15 cellular contexts compared by ENCODE assay signal in the genomic region with DNA sequence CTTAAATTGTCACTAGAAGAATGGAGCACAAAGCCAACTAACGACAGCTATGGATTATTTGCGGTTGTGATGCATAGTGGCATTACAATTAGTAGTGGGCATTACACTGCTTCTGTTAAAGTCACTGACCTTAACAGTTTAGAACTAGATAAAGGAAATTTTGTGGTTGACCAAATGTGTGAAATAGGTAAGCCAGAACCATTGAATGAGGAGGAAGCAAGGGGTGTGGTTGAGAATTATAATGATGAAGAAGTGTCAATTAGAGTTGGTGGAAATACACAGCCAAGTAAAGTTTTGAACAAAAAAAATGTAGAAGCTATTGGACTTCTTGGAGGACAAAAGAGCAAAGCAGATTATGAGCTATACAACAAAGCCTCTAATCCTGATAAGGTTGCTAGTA. TPM values are rescaled to one million over a fixed set of nuclear protein-coding genes. Genes with fewer than 3 reads are reported as not detected.
DNase-seq lines count a peak whose midpoint lies in the region; ATAC-seq, FAIRE-seq and TF ChIP-seq lines count a peak whose summit lies in the region.
"Had no signal": no experiment of that assay in that cellular context is flagged by ENCODE, and none has a peak within 500 bp of the region (broad histone marks: within the 10 kb centered on the region; RNA-seq: fewer than 3 reads in every experiment).

No MANE protein-coding gene starts in this region.

- H3K36me3 ChIP-seq in GM12878 (ENCODE audit: control insufficient read depth in 2 of 2, insufficient read depth in 2 of 2, low read length in 1 of 2): peaks cover 4 to 20% of the 10 kb centered on the region in 2 experiments; a peak in 3 of 4 replicates
- peaks cover 26 to 100% (median 71%) of the 10 kb centered on the region in 4 donors for H3K36me3 ChIP-seq in esophagus muscularis mucosa

- H2AFZ ChIP-seq in GM12878 (ENCODE audit: control insufficient read depth, low read depth, low read length): no peak overlapping the region

- DNase-seq in activated naive CD8-positive, alpha-beta T cell treated with anti-CD3 and anti-CD28 coated beads, Interleukin-2, amount 10 ng/mL, durations not matched to agents 7 days and 5 days: no peak
- no peak for DNase-seq in activated naive CD8-positive, alpha-beta T cell treated with anti-CD3 and anti-CD28 coated beads for 36 hours
- DNase-seq in H54 (ENCODE audit: insufficient read length, low spot score): no peak
- DNase-seq in GM12878 (ENCODE audit: low read depth, low spot score): no peak
- DNase-seq in nephron progenitor cell: no peak
- no peak for DNase-seq in SHP77 (lab: John Stamatoyannopoulos, UW)
- DNase-seq in NCI-H1048 (lab: John Stamatoyannopoulos, UW): no peak
- no peak for DNase-seq in esophagus muscularis mucosa (ENCODE audit: extremely low spot score)
- DNase-seq: AML-193, GF-D8, NCI-H1417 treated with DMSO at 0.1 percent for 48 hours, NCI-H2029, NCI-H510A had no signal

- ATAC-seq in activated naive CD8-positive, alpha-beta T cell treated with anti-CD3 and anti-CD28 coated beads, Interleukin-2, amount 10 ng/mL, durations not matched to agents 7 days and 5 days (ENCODE audit: low read depth): no peak
- ATAC-seq in GM12878: peak; percentile 72

- TF ChIP-seq EP300 in GM12878 (IDR thresholded peaks at IDR 0.05; ENCODE audit: borderline replicate concordance in 1 of 2, control insufficient read depth in 1 of 2, low read depth in 2 of 2, low read length in 2 of 2) (no peak; a peak in 1 of 4 replicates), esophagus muscularis mucosa (IDR thresholded peaks at IDR 0.05) (no peak)

- peak overlapping the region; percentile 39 for H3K27ac Mint-ChIP-seq in activated naive CD8-positive, alpha-beta T cell treated with anti-CD3 and anti-CD28 coated beads, Interleukin-2, amount 10 ng/mL, durations not matched to agents 7 days and 5 days
- H3K27ac Mint-ChIP-seq in activated naive CD8-positive, alpha-beta T cell treated with anti-CD3 and anti-CD28 coated beads for 36 hours: no peak overlapping the region
- peak overlapping the region; percentile 14 for H3K27ac Mint-ChIP-seq in nephron progenitor cell

- H3K27me3 ChIP-seq in GM12878 (replicated peaks in 1 of 2; ENCODE audit: control insufficient read depth in 2 of 2, insufficient read depth in 2 of 2, low read length in 1 of 2): no peaks in the 10 kb centered on the region
- H3K27me3 ChIP-seq in esophagus muscularis mucosa: no peaks in the 10 kb centered on the region

- peak overlapping the region; percentile 15 for H3K4me3 Mint-ChIP-seq in activated naive CD8-positive, alpha-beta T cell treated with anti-CD3 and anti-CD28 coated beads, Interleukin-2, amount 10 ng/mL, durations not matched to agents 7 days and 5 days
- H3K4me3 Mint-ChIP-seq in activated naive CD8-positive, alpha-beta T cell treated with anti-CD3 and anti-CD28 coated beads for 36 hours: no peak overlapping the region
- no peak overlapping the region for H3K4me3 Mint-ChIP-seq in nephron progenitor cell

- TF ChIP-seq RAD21 in GM12878 (IDR thresholded peaks at IDR 0.05; ENCODE audit: insufficient read depth, low read depth, low read length): no peak

- no peak overlapping the region for H3K9ac ChIP-seq in GM12878 (ENCODE audit: control insufficient read depth, insufficient read depth, low read length)
- H3K9ac ChIP-seq: KMS-11 had no signal

- POLR2A ChIA-PET in activated naive CD8-positive, alpha-beta T cell treated with anti-CD3 and anti-CD28 coated beads, Interleukin-2, amount 10 ng/mL, durations not matched to agents 7 days and 5 days (lab: Charles Lee): interaction anchor here (0.8 kb wide), 2 partner anchors 10 to 14 kb away, joined by 4 to 5 read pairs; no protein-coding TSS in a partner anchor
- POLR2A ChIA-PET in GM12878 (lab: Charles Lee): interaction anchor here (1.1 to 2.1 kb wide), 2 partner anchors 10 to 14 kb away, joined by 4 to 7 read pairs; a partner anchor contains a TSS

- H3K9me3 ChIP-seq in GM12878 (replicated peaks; ENCODE audit: control insufficient read depth, insufficient read depth, low read length) (no peaks in the 10 kb centered on the region; the same call in 2 of the 3 replicates), esophagus muscularis mucosa (no peaks in the 10 kb centered on the region)

- H3K36me3 Mint-ChIP-seq in activated naive CD8-positive, alpha-beta T cell treated with anti-CD3 and anti-CD28 coated beads, Interleukin-2, amount 10 ng/mL, durations not matched to agents 7 days and 5 days: peaks cover 32% of the 10 kb centered on the region
- H3K36me3 Mint-ChIP-seq in activated naive CD8-positive, alpha-beta T cell treated with anti-CD3 and anti-CD28 coated beads for 36 hours: peaks cover 39% of the 10 kb centered on the region
- peaks cover 87% of the 10 kb centered on the region for H3K36me3 Mint-ChIP-seq in nephron progenitor cell (ENCODE audit: low read depth)

- TF ChIP-seq CTCF in GM12878 (IDR thresholded peaks at IDR 0.05 in 2 of 3, conservative IDR thresholded peaks at IDR 0.05 in 1 of 3; ENCODE audit: control insufficient read depth in 2 of 3, extremely low read depth in 1 of 3, insufficient read depth in 1 of 3, low read depth in 3 of 3, low read length in 3 of 3) (no peak), nephron progenitor cell (IDR thresholded peaks at IDR 0.05) (no peak), esophagus muscularis mucosa (IDR thresholded peaks at IDR 0.05) (no peak)

- peak; percentile 15 for FAIRE-seq in H54 (lab: Jason Lieb, UNC)
- no peak for FAIRE-seq in GM12878 (lab: Jason Lieb, UNC)
- FAIRE-seq: H1 had no signal

- no TSS peak for BruUV-seq in GM12878 (replicated peaks; lab: Mats Ljungman, UMichigan)

- H3K4me3 ChIP-seq in GM12878: no peak overlapping the region
- H3K4me3 ChIP-seq in esophagus muscularis mucosa: no peak overlapping the region

- no peaks in the 10 kb centered on the region for H3K27me3 Mint-ChIP-seq in activated naive CD8-positive, alpha-beta T cell treated with anti-CD3 and anti-CD28 coated beads, Interleukin-2, amount 10 ng/mL, durations not matched to agents 7 days and 5 days
- no peaks in the 10 kb centered on the region for H3K27me3 Mint-ChIP-seq in activated naive CD8-positive, alpha-beta T cell treated with anti-CD3 and anti-CD28 coated beads for 36 hours
- no peaks in the 10 kb centered on the region for H3K27me3 Mint-ChIP-seq in nephron progenitor cell (ENCODE audit: low read depth, poor library complexity)

- H3K4me1 Mint-ChIP-seq in activated naive CD8-positive, alpha-beta T cell treated with anti-CD3 and anti-CD28 coated beads, Interleukin-2, amount 10 ng/mL, durations not matched to agents 7 days and 5 days: peaks cover 24% of the 10 kb centered on the region
- peaks cover 14% of the 10 kb centered on the region for H3K4me1 Mint-ChIP-seq in activated naive CD8-positive, alpha-beta T cell treated with anti-CD3 and anti-CD28 coated beads for 36 hours
- H3K4me1 Mint-ChIP-seq in nephron progenitor cell: no peaks in the 10 kb centered on the region

- CTCF ChIA-PET in GM12878 (lab: Yijun Ruan, JAX): interaction anchor here (0.7 to 1.4 kb wide), 4 partner anchors 9 to 275 kb away, joined by 3 to 6 read pairs (median 3); no protein-coding TSS in a partner anchor

- H3K27ac ChIP-seq in GM12878 (ENCODE audit: control insufficient read depth, insufficient read depth) (no peak overlapping the region), esophagus muscularis mucosa (replicated peaks in 1 of 4) (no peak overlapping the region)
- H3K27ac ChIP-seq: KMS-11 had no signal

- H3K9me3 Mint-ChIP-seq in activated naive CD8-positive, alpha-beta T cell treated with anti-CD3 and anti-CD28 coated beads, Interleukin-2, amount 10 ng/mL, durations not matched to agents 7 days and 5 days: no peaks in the 10 kb centered on the region
- H3K9me3 Mint-ChIP-seq in activated naive CD8-positive, alpha-beta T cell treated with anti-CD3 and anti-CD28 coated beads for 36 hours: no peaks in the 10 kb centered on the region
- H3K9me3 Mint-ChIP-seq in nephron progenitor cell: no peaks in the 10 kb centered on the region

- SMC1A ChIA-PET in GM12878 (lab: Charles Lee; ENCODE audit: uncharacterized antibody, unreplicated experiment): interaction anchor here (0.6 to 3.5 kb wide), 9 partner anchors 8 to 925 kb away, joined by 3 to 20 read pairs (median 3); no protein-coding TSS in a partner anchor

- no peaks in the 10 kb centered on the region for H4K20me1 ChIP-seq in GM12878 (ENCODE audit: control insufficient read depth, insufficient read depth)

- peaks cover 6% of the 10 kb centered on the region for H3K79me2 ChIP-seq in GM12878 (ENCODE audit: control insufficient read depth, insufficient read depth, low read length)

- intact Hi-C loops in GM12878 (cut with micrococcal nuclease; ENCODE audit: unreplicated experiment): loop anchor here (5.0 kb wide), 1 partner anchor 297 kb away; no protein-coding TSS in a partner anchor
- intact Hi-C loops in esophagus muscularis mucosa (cut with DNase I): no loop called here

- 100% methylated on average over 2 of the region's 2 CpGs for WGBS in GM12878 (ENCODE audit: insufficient coverage, insufficient replicate concordance, low lambda C conversion rate, missing lambda C conversion rate)
- WGBS in esophagus muscularis mucosa: 93% methylated on average over 2 of the region's 2 CpGs

- H3K4me1 ChIP-seq in GM12878 (ENCODE audit: control insufficient read depth, insufficient read depth, low read length): peaks cover 8% of the 10 kb centered on the region
- peaks cover 0 to 9% (median 0%) of the 10 kb centered on the region in 4 donors for H3K4me1 ChIP-seq in esophagus muscularis mucosa

- H3K4me2 ChIP-seq in GM12878 (ENCODE audit: control insufficient read depth, insufficient read depth): no peak overlapping the region
- H3K4me2 ChIP-seq: KMS-11 had no signal

- in situ Hi-C loops in GM12878 (cut with MboI): no loop called here

- RAD21 ChIA-PET in GM12878 (lab: Charles Lee; ENCODE audit: unreplicated experiment): interaction anchor here (0.6 to 1.5 kb wide), 2 partner anchors 60 to 296 kb away, joined by 3 to 6 read pairs; no protein-coding TSS in a partner anchor

- no peak for TF ChIP-seq POLR2A in H54 (IDR thresholded peaks at IDR 0.05; ENCODE audit: low read depth, low read length)
- no peak for TF ChIP-seq POLR2A in GM12878 (IDR thresholded peaks at IDR 0.05; ENCODE audit: low read depth, low read length)
- no peak for TF ChIP-seq POLR2A in esophagus muscularis mucosa (IDR thresholded peaks at IDR 0.05; ENCODE audit: low read depth)

RNA-seq across cellular contexts. Expression of a gene that starts 13.5 kb away (rescaled TPM):
- 10 to 100 TPM; 67.7 to 68.4 TPM for total RNA-seq in activated naive CD8-positive, alpha-beta T cell treated with anti-CD3 and anti-CD28 coated beads, Interleukin-2, amount 10 ng/mL, durations not matched to agents 7 days and 5 days
- 100 to 1,000 TPM; 108 TPM for total RNA-seq in activated naive CD8-positive, alpha-beta T cell treated with anti-CD3 and anti-CD28 coated beads for 36 hours
- 16.2 and 18.5 TPM in 2 replicates for total RNA-seq in GM12878 (2013; cell fraction: nucleolus; rRNA removed)
- total RNA-seq in GM12878 (2014; rRNA removed) (45.5 and 55.8 TPM in 2 replicates), GM12878 (2014; rRNA removed; fragmentation: Illumina TruSeq; extraction: Trizol) (71.9 and 77.9 TPM in 2 replicates), GM12878 (2021) (49.9 and 52.5 TPM in 2 replicates), esophagus muscularis mucosa (10 to 100 TPM; 21.0 to 32.4 (median 27.6) TPM)
- 12.8 TPM for polyA plus RNA-seq in GM12878 (2011; ENCODE audit: low read depth)
- polyA plus RNA-seq in GM12878 (2011; rRNA removed) (25.6 and 48.2 TPM in 2 replicates), GM12878 (2014; fragmentation: Illumina TruSeq; extraction: Trizol) (66.0 and 81.2 TPM in 2 replicates), GM12878 (2014; fragmentation: Nextera tagmentation; extraction: Ambion mirVana) (10 to 100 TPM; 28.0 to 35.9 TPM), GM12878 (2014; rRNA removed) (23.6 and 27.9 TPM in 2 replicates), GM12878 (2016; fragmentation: Nextera tagmentation; extraction: Ambion mirVana) (10 to 100 TPM; 50.7 to 58.1 TPM)
- polyA plus RNA-seq in GM12878 (2011; cell fraction: cytosol; rRNA removed): 8.3 and 8.6 TPM in 2 replicates
- 8.0 and 14.8 TPM in 2 replicates for polyA plus RNA-seq in GM12878 (2011; cell fraction: nucleus; rRNA removed)
- 26.8 and 28.8 TPM in 2 replicates for polyA plus RNA-seq in GM12878 (2012)
- 9.9 and 17.3 TPM in 2 replicates for polyA minus RNA-seq in GM12878 (2011; rRNA and poly(A)+ RNA removed)
- polyA minus RNA-seq in GM12878 (2011; cell fraction: cytosol; rRNA and poly(A)+ RNA removed): 12.6 and 13.4 TPM in 2 replicates
- 5.9 and 10.4 TPM in 2 replicates for polyA minus RNA-seq in GM12878 (2011; cell fraction: nucleus; rRNA and poly(A)+ RNA removed)
